ENCODE assay signal across 8 cellular contexts in genomic region chr22:20551805-20552449, GRCh38. TPM values are rescaled to one million over a fixed set of nuclear protein-coding genes. Genes with fewer than 3 reads are reported as not detected.
A peak's percentile ranks its signal among the peaks of the same experiment; 100 is the strongest.
DNase-seq lines count a peak whose midpoint lies in the region; ATAC-seq and TF ChIP-seq lines count a peak whose summit lies in the region.

No MANE protein-coding gene starts in this region.

- no peaks in the 10 kb centered on the region for H3K9me3 Mint-ChIP-seq in GM23338

- H3K4me2 ChIP-seq in GM23338: no peak overlapping the region

- H3K79me2 ChIP-seq in GM23338 (replicated peaks; ENCODE audit: insufficient read depth): peaks cover 34% of the 10 kb centered on the region

- DNase-seq in GM23338 (ENCODE audit: low spot score) (no peak), heart left ventricle (peak in 4 of 5 donors; percentile 40 to 74 (median 62)), NCI-H69 (lab: John Stamatoyannopoulos, UW) (no peak), NCI-H1105 (lab: John Stamatoyannopoulos, UW) (no peak)
- peak; percentile 25 for DNase-seq in activated T-helper 9 cell treated with anti-CD3 and anti-CD28 coated beads, Interleukin-2, amount 50 U/mL, for 16 hours (ENCODE audit: low read depth)

- TF ChIP-seq CTCF in GM23338 (conservative IDR thresholded peaks at IDR 0.05; ENCODE audit: low read depth in 2 of 2) (no peak), heart left ventricle (IDR thresholded peaks at IDR 0.05) (peak in 11 of 12 donors; percentile 22 to 54 (median 42))

- H3K27ac ChIP-seq in GM23338 (ENCODE audit: low read depth): no peak overlapping the region
- H3K27ac ChIP-seq in heart left ventricle: peak overlapping the region; percentile 78 to 95 (median 88)
- peak overlapping the region; percentile 95 for H3K27ac ChIP-seq in skeletal muscle tissue (ENCODE audit: low read depth, low read length)

- peaks cover 22% of the 10 kb centered on the region for H3K36me3 Mint-ChIP-seq in GM23338 (ENCODE audit: low read depth)

- H3K4me1 Mint-ChIP-seq in GM23338: peaks cover 24% of the 10 kb centered on the region

- peaks cover 9% of the 10 kb centered on the region for H3K27me3 Mint-ChIP-seq in GM23338 (ENCODE audit: insufficient read depth, low read depth, poor library complexity)

- no peak overlapping the region for H3K4me3 Mint-ChIP-seq in GM23338

- no peaks in the 10 kb centered on the region for H3F3A ChIP-seq in GM23338 (replicated peaks; ENCODE audit: low read depth)

- H3K36me3 ChIP-seq in GM23338 (ENCODE audit: insufficient read depth): no peaks in the 10 kb centered on the region
- peaks cover 0 to 62% (median 23%) of the 10 kb centered on the region in 9 donors for H3K36me3 ChIP-seq in heart left ventricle
- peaks cover 5 to 16% (median 6%) of the 10 kb centered on the region in 3 donors for H3K36me3 ChIP-seq in skeletal muscle tissue (ENCODE audit: control insufficient read depth in 3 of 3, insufficient read depth in 3 of 3, low read length in 3 of 3)

- H3K4me1 ChIP-seq in GM23338 (ENCODE audit: insufficient read depth) (peaks cover 4% of the 10 kb centered on the region; the same call in 1 of the 2 replicates), heart left ventricle (peaks cover 26 to 100% (median 70%) of the 10 kb centered on the region in 12 donors), skeletal muscle tissue (ENCODE audit: control insufficient read depth in 3 of 3, insufficient read depth in 3 of 3, low read length in 3 of 3) (peaks cover 81 to 87% (median 81%) of the 10 kb centered on the region in 3 donors)

- H2AFZ ChIP-seq in GM23338: no peak overlapping the region

- no peaks in the 10 kb centered on the region for H3K9me2 ChIP-seq in GM23338 (ENCODE audit: insufficient read depth)

- WGBS in heart left ventricle, 4 donors: 36 to 52% (median 48%) methylated on average over 5 to 8 of the region's 8 CpGs

- H3K9me3 ChIP-seq in heart left ventricle: no peaks in the 10 kb centered on the region
- no peaks in the 10 kb centered on the region for H3K9me3 ChIP-seq in skeletal muscle tissue (ENCODE audit: control insufficient read depth in 3 of 3, low read length in 3 of 3)

- H4K20me1 ChIP-seq in GM23338 (replicated peaks; ENCODE audit: insufficient read depth): peaks cover 15% of the 10 kb centered on the region

- no peak for TF ChIP-seq POLR2A in heart left ventricle (IDR thresholded peaks at IDR 0.05)

- ATAC-seq in GM23338: no peak
- ATAC-seq in heart left ventricle: peak; percentile 32 to 53 (median 47)
- ATAC-seq in GM19463 (IDR thresholded peaks at IDR 0.05; ENCODE audit: unreplicated experiment): no peak
- ATAC-seq in GM21529 (IDR thresholded peaks at IDR 0.05; ENCODE audit: unreplicated experiment): no peak

- intact Hi-C loops in heart left ventricle (cut with DNase I): loop anchor here in 5 of 10 donors (2.0 to 5.0 kb wide), 5 partner anchors 15 to 45 kb away; partner anchors contain the start of gene MED15 (in 3 of the 5)

- peak overlapping the region; percentile 82; the same call in 1 of the 2 replicates for H3K27ac Mint-ChIP-seq in GM23338

- H3K9ac ChIP-seq in skeletal muscle tissue (ENCODE audit: low read depth in 1 of 3, low read length in 3 of 3): peak overlapping the region; percentile 58 to 84 (median 62)

- H3K27me3 ChIP-seq in GM23338 (ENCODE audit: insufficient read depth) (no peaks in the 10 kb centered on the region), heart left ventricle (no peaks in the 10 kb centered on the region), skeletal muscle tissue (ENCODE audit: control insufficient read depth in 3 of 3, insufficient read depth in 3 of 3, low read length in 3 of 3) (no peaks in the 10 kb centered on the region)

- H3K4me3 ChIP-seq in GM23338 (no peak overlapping the region), heart left ventricle (peak overlapping the region in 2 of 12 donors; percentile 5 to 27), skeletal muscle tissue (ENCODE audit: low read length in 3 of 3) (peak overlapping the region; percentile 28 to 60 (median 33))

TF ChIP-seq in GM23338, 12 proteins besides CTCF, POLR2A, EP300 and RAD21 (continues in another document):
- TF ChIP-seq JUNB (IDR thresholded peaks at IDR 0.05; ENCODE audit: unreplicated experiment) (no peak), CREB1 (CRISPR knock-in tag; IDR thresholded peaks at IDR 0.05; ENCODE audit: low read depth) (no peak), NANOG (IDR thresholded peaks at IDR 0.05; ENCODE audit: borderline replicate concordance) (no peak), REST (IDR thresholded peaks at IDR 0.05; ENCODE audit: unreplicated experiment) (no peak), EZH2 (IDR thresholded peaks at IDR 0.05; ENCODE audit: low read depth, unreplicated experiment) (no peak)

RNA-seq across cellular contexts. Expression of gene MED15, which starts 44.5 kb away (rescaled TPM):
- total RNA-seq in GM23338 (2014; rRNA removed; shearing (Covaris generic)): 32.0 and 43.5 TPM in 2 replicates
- polyA plus RNA-seq in GM23338 (2016; fragmentation: Nextera tagmentation; extraction: Ambion mirVana): 27.7 and 29.2 TPM in 2 replicates
- 10 to 100 TPM; 27.9 to 78.3 (median 43.0) TPM for total RNA-seq in heart left ventricle
- 10 to 100 TPM; 29.1 to 42.6 TPM for polyA plus RNA-seq in heart left ventricle
- total RNA-seq in skeletal muscle tissue: 16.7 TPM

RNA-seq across cellular contexts. Expression of gene KLHL22, which starts 56.3 kb away (rescaled TPM):
- 12.1 and 16.0 TPM in 2 replicates for total RNA-seq in GM23338 (2014; rRNA removed; shearing (Covaris generic))
- polyA plus RNA-seq in GM23338 (2016; fragmentation: Nextera tagmentation; extraction: Ambion mirVana): 2.4 and 2.8 TPM in 2 replicates
- 10 to 100 TPM; 10.2 to 23.6 (median 17.1) TPM for total RNA-seq in heart left ventricle
- polyA plus RNA-seq in heart left ventricle: 10 to 100 TPM; 11.3 to 14.3 TPM
- total RNA-seq in skeletal muscle tissue: 35.5 TPM

Comparison
In these comparisons a context has a peak if more than half of its experiments do, and no peak if none do; other contexts are left out.
1. ATAC-seq: peak in heart left ventricle (4 of 4); none in GM23338 (single experiment), GM19463 (single experiment) and GM21529 (single experiment).
2. DNase-seq: peak in activated T-helper 9 cell treated with anti-CD3 and anti-CD28 coated beads, Interleukin-2, amount 50 U/mL, for 16 hours (single experiment) and heart left ventricle (4 of 5); none in GM23338 (single experiment), NCI-H69 (single experiment) and NCI-H1105 (single experiment).
3. CTCF ChIP-seq: peak in heart left ventricle (11 of 12); none in GM23338 (0 of 2).